11 cellular contexts compared by ENCODE assay signal in the genomic region with DNA sequence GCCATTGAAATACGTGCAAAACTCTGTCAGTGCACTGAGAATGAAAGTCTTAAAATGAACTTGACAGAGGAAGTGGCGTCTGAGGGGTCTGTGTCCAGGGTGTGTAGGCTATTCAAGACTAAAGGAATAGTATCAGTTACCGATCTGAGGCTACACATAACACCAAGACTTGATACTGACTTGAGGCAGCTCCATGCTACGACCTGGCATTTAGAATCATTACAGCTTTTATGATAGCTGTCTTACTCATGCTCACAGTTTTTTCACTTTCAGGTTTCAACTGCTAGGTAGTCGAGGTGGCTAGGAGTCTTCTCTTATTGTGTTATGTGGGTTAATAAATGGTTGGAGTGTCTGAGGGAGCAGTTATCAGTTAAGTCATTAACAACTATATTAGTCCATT.
A peak's percentile ranks its signal among the peaks of the same experiment; 100 is the strongest.
DNase-seq lines count a peak whose midpoint lies in the region; ATAC-seq and TF ChIP-seq lines count a peak whose summit lies in the region.
"Had no signal": no experiment of that assay in that cellular context is flagged by ENCODE, and none has a peak within 500 bp of the region (broad histone marks: within the 10 kb centered on the region; RNA-seq: fewer than 3 reads in every experiment).

No MANE protein-coding gene starts in this region.

- H3K9me3 Mint-ChIP-seq in nephron progenitor cell: peaks cover 6% of the 10 kb centered on the region
- H3K9me3 Mint-ChIP-seq in natural killer cell: peaks cover 0 to 2% of the 10 kb centered on the region in 2 donors

- no peaks in the 10 kb centered on the region for H3K27me3 ChIP-seq in thyroid gland
- H3K27me3 ChIP-seq: body of pancreas had no signal

- H3K4me1 ChIP-seq in thyroid gland: no peaks in the 10 kb centered on the region
- H3K4me1 ChIP-seq: body of pancreas had no signal

- no peaks in the 10 kb centered on the region for H3K36me3 ChIP-seq in thyroid gland

- H3K36me3 Mint-ChIP-seq in nephron progenitor cell (ENCODE audit: low read depth): peaks cover 4% of the 10 kb centered on the region
- no peaks in the 10 kb centered on the region for H3K36me3 Mint-ChIP-seq in natural killer cell

- H3K4me1 Mint-ChIP-seq in nephron progenitor cell: no peaks in the 10 kb centered on the region
- peaks cover 0 to 8% of the 10 kb centered on the region in 2 donors for H3K4me1 Mint-ChIP-seq in natural killer cell

- peak; percentile 78 to 85 for ATAC-seq in activated CD4-positive, CD25-positive, alpha-beta regulatory T cell treated with anti-CD3 and anti-CD28 coated beads, Interleukin-2, amount 50 U/mL, for 24 hours
- ATAC-seq in HG02943 (IDR thresholded peaks at IDR 0.05; ENCODE audit: low read depth, unreplicated experiment) (peak; percentile 93), HG03571 (IDR thresholded peaks at IDR 0.05; ENCODE audit: unreplicated experiment) (peak; percentile 75), natural killer cell (no peak)
- ATAC-seq: body of pancreas had no signal

- H3K27me3 Mint-ChIP-seq in nephron progenitor cell (ENCODE audit: low read depth, poor library complexity) (no peaks in the 10 kb centered on the region), natural killer cell (ENCODE audit: low read depth in 2 of 2) (peaks cover 7 to 9% of the 10 kb centered on the region in 2 donors)

- WGBS in thyroid gland, 2 donors: 78 to 79% methylated on average over 5 of the region's 5 CpGs

- H3K9me3 ChIP-seq in thyroid gland: no peaks in the 10 kb centered on the region

- H3K27ac Mint-ChIP-seq in nephron progenitor cell (no peak overlapping the region), natural killer cell (no peak overlapping the region)

- H3K4me3 Mint-ChIP-seq in nephron progenitor cell (no peak overlapping the region), natural killer cell (no peak overlapping the region)

- TF ChIP-seq CTCF in GM20000 (IDR thresholded peaks at IDR 0.05; ENCODE audit: extremely low read depth, missing control alignments) (no peak), thyroid gland (IDR thresholded peaks at IDR 0.05) (no peak), nephron progenitor cell (IDR thresholded peaks at IDR 0.05) (no peak), natural killer cell (IDR thresholded peaks at IDR 0.05) (no peak)

- DNase-seq in activated CD4-positive, CD25-positive, alpha-beta regulatory T cell treated with anti-CD3 and anti-CD28 coated beads, Interleukin-2, amount 50 U/mL, for 72 hours: no peak
- DNase-seq in GM20000 (ENCODE audit: low spot score) (peak; percentile 2), thyroid gland (no peak), nephron progenitor cell (no peak), natural killer cell (no peak)
- DNase-seq: body of pancreas, NCI-H2081 had no signal

- intact Hi-C loops in thyroid gland (cut with DNase I): no loop called here
- intact Hi-C loops in natural killer cell (cut with micrococcal nuclease): no loop called here

- TF ChIP-seq POLR2A in thyroid gland (IDR thresholded peaks at IDR 0.05): no peak

- no peak overlapping the region for H3K4me3 ChIP-seq in thyroid gland (replicated peaks in 1 of 3)
- H3K4me3 ChIP-seq: body of pancreas had no signal

- H3K27ac ChIP-seq in thyroid gland: no peak overlapping the region
- H3K27ac ChIP-seq: 22Rv1, body of pancreas had no signal

Comparison
In these comparisons a context has a peak if more than half of its experiments do, and no peak if none do; other contexts are left out.
1. ATAC-seq: peak in activated CD4-positive, CD25-positive, alpha-beta regulatory T cell treated with anti-CD3 and anti-CD28 coated beads, Interleukin-2, amount 50 U/mL, for 24 hours (2 of 2), HG02943 (single experiment) and HG03571 (single experiment); none in natural killer cell (0 of 3).